In genomic region chr1:247111259-247111635, GRCh38 we compare ENCODE assay signal across 1 cellular context.
TF ChIP-seq lines count a peak whose summit lies in the region.

No MANE protein-coding gene starts in this region.

TF ChIP-seq in HEK293, 187 proteins besides CTCF, POLR2A, EP300 and RAD21 (continued from another document):
- no peak for TF ChIP-seq PATZ1 (tag by site-specific recombination; IDR thresholded peaks at IDR 0.05)
- no peak for TF ChIP-seq ATF2 (tag by site-specific recombination; IDR thresholded peaks at IDR 0.05; ENCODE audit: low read depth)
- TF ChIP-seq EGR2 (tag by site-specific recombination; IDR thresholded peaks at IDR 0.05; ENCODE audit: low read depth): no peak
- TF ChIP-seq KLF7 (tag by site-specific recombination; IDR thresholded peaks at IDR 0.05; ENCODE audit: borderline replicate concordance): no peak
- no peak for TF ChIP-seq ZBTB1 (tag by site-specific recombination; IDR thresholded peaks at IDR 0.05)
- TF ChIP-seq ZNF121 (tag by site-specific recombination; IDR thresholded peaks at IDR 0.05): no peak
- no peak for TF ChIP-seq BCL6B (tag by site-specific recombination; IDR thresholded peaks at IDR 0.05)
- no peak for TF ChIP-seq ZEB2 (tag by site-specific recombination; IDR thresholded peaks at IDR 0.05)
- TF ChIP-seq ZNF221 (tag by site-specific recombination; IDR thresholded peaks at IDR 0.05; ENCODE audit: borderline replicate concordance): no peak
- TF ChIP-seq TCF7L2 (IDR thresholded peaks at IDR 0.05; ENCODE audit: borderline replicate concordance, low read depth, low read length): no peak
- TF ChIP-seq PRDM10 (tag by site-specific recombination; IDR thresholded peaks at IDR 0.05): no peak
- no peak for TF ChIP-seq ZNF701 (tag by site-specific recombination; IDR thresholded peaks at IDR 0.05)
- TF ChIP-seq, protein P1, sequence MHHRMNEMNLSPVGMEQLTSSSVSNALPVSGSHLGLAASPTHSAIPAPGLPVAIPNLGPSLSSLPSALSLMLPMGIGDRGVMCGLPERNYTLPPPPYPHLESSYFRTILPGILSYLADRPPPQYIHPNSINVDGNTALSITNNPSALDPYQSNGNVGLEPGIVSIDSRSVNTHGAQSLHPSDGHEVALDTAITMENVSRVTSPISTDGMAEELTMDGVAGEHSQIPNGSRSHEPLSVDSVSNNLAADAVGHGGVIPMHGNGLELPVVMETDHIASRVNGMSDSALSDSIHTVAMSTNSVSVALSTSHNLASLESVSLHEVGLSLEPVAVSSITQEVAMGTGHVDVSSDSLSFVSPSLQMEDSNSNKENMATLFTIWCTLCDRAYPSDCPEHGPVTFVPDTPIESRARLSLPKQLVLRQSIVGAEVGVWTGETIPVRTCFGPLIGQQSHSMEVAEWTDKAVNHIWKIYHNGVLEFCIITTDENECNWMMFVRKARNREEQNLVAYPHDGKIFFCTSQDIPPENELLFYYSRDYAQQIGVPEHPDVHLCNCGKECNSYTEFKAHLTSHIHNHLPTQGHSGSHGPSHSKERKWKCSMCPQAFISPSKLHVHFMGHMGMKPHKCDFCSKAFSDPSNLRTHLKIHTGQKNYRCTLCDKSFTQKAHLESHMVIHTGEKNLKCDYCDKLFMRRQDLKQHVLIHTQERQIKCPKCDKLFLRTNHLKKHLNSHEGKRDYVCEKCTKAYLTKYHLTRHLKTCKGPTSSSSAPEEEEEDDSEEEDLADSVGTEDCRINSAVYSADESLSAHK (tag by site-specific recombination; IDR thresholded peaks at IDR 0.05): no peak
